24 cellular contexts compared by ENCODE assay signal in genomic region chr20:46646659-46647380, GRCh38. TPM values are rescaled to one million over a fixed set of nuclear protein-coding genes. Genes with fewer than 3 reads are reported as not detected.
"Had no signal": no experiment of that assay in that cellular context is flagged by ENCODE, and none has a peak within 500 bp of the region (broad histone marks: within the 10 kb centered on the region; RNA-seq: fewer than 3 reads in every experiment).

No MANE protein-coding gene starts in this region.

- H3K9me3 ChIP-seq: adrenal gland, ascending aorta, colonic mucosa, esophagus muscularis mucosa, gastroesophageal sphincter, spleen, thyroid gland had no signal

- H3K4me3 Mint-ChIP-seq: activated naive CD4-positive, alpha-beta T cell treated with anti-CD3 and anti-CD28 coated beads, Interleukin-2, amount 50 U/mL, for 24 hours; central memory CD8-positive, alpha-beta T cell; natural killer cell; T-cell; T-helper 2 cell treated with Interferon-gamma antibody and Interleukin-4, amounts not matched to agents 5 μg/mL and 100 μg/mL, for 36 hours had no signal

- H3K36me3 ChIP-seq: adrenal gland, ascending aorta, colonic mucosa, esophagus muscularis mucosa, gastroesophageal sphincter, spleen, thyroid gland, WERI-Rb-1 had no signal

- H3K27ac Mint-ChIP-seq: activated naive CD4-positive, alpha-beta T cell treated with anti-CD3 and anti-CD28 coated beads, Interleukin-2, amount 50 U/mL, for 24 hours; natural killer cell; progenitor cell of endocrine pancreas; T-cell; T-helper 2 cell treated with Interferon-gamma antibody and Interleukin-4, amounts not matched to agents 5 μg/mL and 100 μg/mL, for 36 hours had no signal

- H3K9me3 Mint-ChIP-seq: activated naive CD4-positive, alpha-beta T cell treated with anti-CD3 and anti-CD28 coated beads, Interleukin-2, amount 50 U/mL, for 24 hours; central memory CD8-positive, alpha-beta T cell; natural killer cell; T-cell; T-helper 2 cell treated with Interferon-gamma antibody and Interleukin-4, amounts not matched to agents 5 μg/mL and 100 μg/mL, for 36 hours had no signal

- DNase-seq: activated CD4-positive, alpha-beta T cell treated with anti-CD3 and anti-CD28 coated beads, Interleukin-2, amount 50 U/mL, for 1 hour; activated CD4-positive, CD25-positive, alpha-beta regulatory T cell treated with anti-CD3 and anti-CD28 coated beads, Interleukin-2, amount 50 U/mL, for 72 hours; activated gamma-delta T cell treated with Interleukin-2 at 50 U/mL for 16 hours; activated T-cell treated with anti-CD3 and anti-CD28 coated beads, Interleukin-2, amount 50 U/mL, for 1 hour; adrenal gland; colonic mucosa; islet precursor cell; natural killer cell; retina; spleen; stimulated activated CD4-positive, alpha-beta T cell treated with anti-CD3 and anti-CD28 coated beads, Interleukin-4, amount 100 ng/mL, for 1 hour; stimulated activated naive CD4-positive, alpha-beta T cell; T-cell; thyroid gland; WERI-Rb-1 had no signal

- H3K4me3 ChIP-seq: adrenal gland, ascending aorta, colonic mucosa, esophagus muscularis mucosa, gastroesophageal sphincter, lung, spleen, thyroid gland had no signal

- H3K27me3 ChIP-seq: ascending aorta, thyroid gland had no signal

- H3K36me3 Mint-ChIP-seq: activated naive CD4-positive, alpha-beta T cell treated with anti-CD3 and anti-CD28 coated beads, Interleukin-2, amount 50 U/mL, for 24 hours; T-cell had no signal

- H3K4me1 Mint-ChIP-seq: activated naive CD4-positive, alpha-beta T cell treated with anti-CD3 and anti-CD28 coated beads, Interleukin-2, amount 50 U/mL, for 24 hours; T-cell had no signal

- H3K27ac ChIP-seq: adrenal gland, ascending aorta, colonic mucosa, esophagus muscularis mucosa, gastroesophageal sphincter, spleen, thyroid gland, WERI-Rb-1 had no signal

- ATAC-seq: gastroesophageal sphincter, left lobe of liver, natural killer cell, T-cell had no signal

- H3K4me1 ChIP-seq: adrenal gland, ascending aorta, colonic mucosa, spleen, thyroid gland had no signal

RNA-seq across cellular contexts. Expression of gene SLC13A3, which starts 4.4 kb away (rescaled TPM):
- total RNA-seq: ascending aorta had no signal
